In the genomic region with DNA sequence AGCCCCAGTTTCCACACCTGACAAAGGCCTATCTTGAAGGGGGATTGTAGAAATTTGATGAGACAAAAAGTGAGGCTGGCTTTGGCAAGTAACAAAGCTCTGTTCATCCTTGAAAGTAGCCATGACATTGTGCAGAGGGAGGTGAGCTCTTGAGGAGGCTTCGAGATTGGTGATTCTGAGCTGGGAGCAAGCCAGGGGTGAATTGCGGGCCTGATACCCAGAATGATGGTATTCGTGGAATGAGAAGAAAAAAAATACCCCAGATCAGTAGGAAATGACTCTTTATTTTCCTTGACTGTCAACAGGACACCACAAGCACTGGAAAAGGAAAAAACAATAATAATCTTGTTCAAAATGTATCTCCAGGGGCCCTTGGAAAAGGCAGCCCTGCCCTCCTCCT, we compare ENCODE assay signal across 23 cellular contexts.
"Had no signal": no experiment of that assay in that cellular context is flagged by ENCODE, and none has a peak within 500 bp of the region (broad histone marks: within the 10 kb centered on the region; RNA-seq: fewer than 3 reads in every experiment).

No MANE protein-coding gene starts in this region.

- H3K79me2 ChIP-seq: hepatocyte had no signal

- ATAC-seq: activated CD8-positive, alpha-beta memory T cell treated with anti-CD3 and anti-CD28 coated beads, Interleukin-2, amount 10 ng/mL, durations not matched to agents 7 days and 5 days; activated CD8-positive, alpha-beta T cell treated with anti-CD3 and anti-CD28 coated beads for 36 hours; esophagus mucosa; natural killer cell treated with Interleukin-12 subunit alpha and Interleukin-12 subunit beta and Interleukin-15 and Interleukin-18, amount 100 ng/mL, for 72 hours had no signal

- DNase-seq: activated CD4-positive, alpha-beta T cell treated with anti-CD3 and anti-CD28 coated beads, Interleukin-2, amount 10 ng/mL, durations not matched to agents 7 days and 5 days; activated CD4-positive, CD25-positive, alpha-beta regulatory T cell treated with anti-CD3 and anti-CD28 coated beads, Interleukin-2, amount 50 U/mL, for 72 hours; activated CD8-positive, alpha-beta memory T cell treated with anti-CD3 and anti-CD28 coated beads, Interleukin-2, amount 10 ng/mL, durations not matched to agents 7 days and 5 days; activated CD8-positive, alpha-beta T cell treated with anti-CD3 and anti-CD28 coated beads for 36 hours; activated effector memory CD4-positive, alpha-beta T cell treated with anti-CD3 and anti-CD28 coated beads, Interleukin-2, amount 50 U/mL, for 16 hours; activated naive CD4-positive, alpha-beta T cell treated with anti-CD3 and anti-CD28 coated beads, Interleukin-2, amount 50 U/mL, for 16 hours; activated T-cell treated with anti-CD3 and anti-CD28 coated beads for 4 hours; anterior cingulate cortex; colonic mucosa; left ventricle myocardium inferior; mammary epithelial cell; midbrain; nucleus accumbens; small intestine; stimulated activated naive CD4-positive, alpha-beta T cell; testis; trophoblast cell; uterus had no signal

- H3K27ac ChIP-seq: breast epithelium, colonic mucosa, hepatocyte, left ventricle myocardium inferior, testis, uterus had no signal

- H3K4me3 ChIP-seq: breast epithelium, colonic mucosa, hepatocyte, left ventricle myocardium inferior, testis, uterus had no signal

- H2AFZ ChIP-seq: hepatocyte had no signal

- FAIRE-seq: endometrium, small intestine had no signal

- H3K9me3 ChIP-seq: breast epithelium, colonic mucosa, left ventricle myocardium inferior, testis, uterus had no signal

- H3K36me3 ChIP-seq: breast epithelium, colonic mucosa, left ventricle myocardium inferior, uterus had no signal

- H3K27me3 ChIP-seq: breast epithelium, colonic mucosa, hepatocyte, testis, uterus had no signal

- H3K4me1 ChIP-seq: breast epithelium, colonic mucosa, testis had no signal

- H3K4me2 ChIP-seq: hepatocyte had no signal
